ENCODE assay signal across 12 cellular contexts in genomic region chr2:72236445-72237067, GRCh38.
DNase-seq lines count a peak whose midpoint lies in the region; ATAC-seq and TF ChIP-seq lines count a peak whose summit lies in the region.
"Had no signal": no experiment of that assay in that cellular context is flagged by ENCODE, and none has a peak within 500 bp of the region (broad histone marks: within the 10 kb centered on the region; RNA-seq: fewer than 3 reads in every experiment).

No MANE protein-coding gene starts in this region.

- no peak for TF ChIP-seq POLR2A in IMR-90 (IDR thresholded peaks at IDR 0.05; ENCODE audit: low read depth, low read length)

- H3K18ac ChIP-seq in IMR-90 (ENCODE audit: low read depth, low read length) = 0 out of 2 replicates have a peak overlapping the region, but pooled peaks have one; percentile 51

- H3K4me1 ChIP-seq in IMR-90 (ENCODE audit: control insufficient read depth, insufficient read depth, low read length) = peaks cover 2% of the 10 kb centered on the region
- H3K4me1 ChIP-seq: lower lobe of right lung had no signal

- intact Hi-C loops in IMR-90 (cut with micrococcal nuclease) = no loop called here

- CTCF ChIA-PET in AG04450 (lab: Charles Lee) = no interaction called here
- CTCF ChIA-PET in IMR-90 (lab: Yijun Ruan, JAX) = no interaction called here
- CTCF ChIA-PET in T-cell (lab: Charles Lee) = no interaction called here

- H2BK5ac ChIP-seq in IMR-90 (ENCODE audit: low read depth, low read length, poor library complexity, severe bottlenecking) = no peak overlapping the region

- ATAC-seq in IMR-90 (ENCODE audit: low read depth) = peak; percentile 66
- ATAC-seq in T-helper 17 cell = no peak
- no peak for ATAC-seq in T-cell (replicated peaks in 1 of 4)
- ATAC-seq in GM18519 (IDR thresholded peaks at IDR 0.05; ENCODE audit: low FRiP score, unreplicated experiment) = no peak
- ATAC-seq: lower lobe of right lung, Panc1 had no signal

- no peak overlapping the region for H3K23ac ChIP-seq in IMR-90 (ENCODE audit: low read depth, low read length)

- H3K14ac ChIP-seq in IMR-90 (replicated peaks; ENCODE audit: low read depth, low read length) = no peak overlapping the region

- DNase-seq in AG04450 (ENCODE audit: low read depth, low spot score) = peak; percentile 13
- peak; percentile 75 for DNase-seq in IMR-90
- peak; percentile 84 to 87 for DNase-seq in cardiac fibroblast (ENCODE audit: low read depth in 2 of 2)
- DNase-seq in kidney epithelial cell (ENCODE audit: low read depth) = peak; percentile 21
- no peak for DNase-seq in T-helper 17 cell
- no peak for DNase-seq in activated CD4-positive, alpha-beta T cell treated with anti-CD3 and anti-CD28 coated beads for 1 hour
- DNase-seq in T-cell = no peak
- DNase-seq: activated B cell treated with CpG ODN at 0.5 μM for 24 hours, lower lobe of right lung, NCI-H2081 treated with DMSO at 0.1 percent for 48 hours had no signal

- POLR2A ChIA-PET in AG04450 (lab: Yijun Ruan, JAX) (no interaction called here), IMR-90 (lab: Charles Lee; ENCODE audit: unreplicated experiment) (interaction anchor here (0.7 kb wide), 1 partner anchor 159 kb away, joined by 3 read pairs; no protein-coding TSS in a partner anchor), T-cell (lab: Charles Lee) (no interaction called here)

- H4K91ac ChIP-seq in IMR-90 (ENCODE audit: insufficient read depth, low read depth, low read length) = no peak overlapping the region

- no peak overlapping the region for H2AFZ ChIP-seq in IMR-90 (replicated peaks; ENCODE audit: low read length, poor library complexity)

- no TSS peak for BruUV-seq in IMR-90 (replicated peaks; lab: Mats Ljungman, UMichigan)

- H3K4ac ChIP-seq in IMR-90 (ENCODE audit: low read depth, low read length) = no peak overlapping the region

- H3K27me3 Mint-ChIP-seq in T-helper 17 cell (no peaks in the 10 kb centered on the region), T-cell (no peaks in the 10 kb centered on the region)
- H3K27me3 Mint-ChIP-seq: activated B cell treated with CpG ODN at 0.5 μM for 24 hours had no signal

- H3K36me3 ChIP-seq in IMR-90 (ENCODE audit: control insufficient read depth, insufficient read depth, low read length) = no peaks in the 10 kb centered on the region
- H3K36me3 ChIP-seq in kidney epithelial cell (ENCODE audit: control insufficient read depth, insufficient read depth, low read length) = no peaks in the 10 kb centered on the region
- H3K36me3 ChIP-seq: lower lobe of right lung had no signal

- H3K4me2 ChIP-seq in IMR-90 (ENCODE audit: low read depth, low read length) = no peak overlapping the region; the same call in 1 of the 2 replicates

- no peak overlapping the region for H2BK15ac ChIP-seq in IMR-90 (ENCODE audit: low read depth, low read length)

- no peak overlapping the region for H2AK5ac ChIP-seq in IMR-90 (ENCODE audit: low read depth, low read length)

- peaks cover 3% of the 10 kb centered on the region; the same call in 1 of the 2 replicates for H3K9me1 ChIP-seq in IMR-90 (ENCODE audit: insufficient read depth, low read length)

- TF ChIP-seq RAD21 in IMR-90 (IDR thresholded peaks at IDR 0.05; ENCODE audit: low read length) = no peak

- WGBS in IMR-90 (ENCODE audit: extremely low coverage in 2 of 2, insufficient read length in 1 of 2), 2 experiments = no CpG with 5 or more reads among the region's 3 CpGs

- H3K9ac ChIP-seq in IMR-90 (ENCODE audit: low read depth, low read length) = no peak overlapping the region

- no peak overlapping the region for H3K4me3 ChIP-seq in AG04450 (ENCODE audit: low read depth, low read length)
- H3K4me3 ChIP-seq in IMR-90 (ENCODE audit: insufficient read depth, low read depth, low read length) = no peak overlapping the region
- no peak overlapping the region for H3K4me3 ChIP-seq in cardiac fibroblast (replicated peaks in 1 of 2; ENCODE audit: low read depth in 2 of 2, low read length in 2 of 2)
- H3K4me3 ChIP-seq in kidney epithelial cell (ENCODE audit: low read depth, low read length) = no peak overlapping the region
- H3K4me3 ChIP-seq: lower lobe of right lung had no signal

- no peak overlapping the region for H2AK9ac ChIP-seq in IMR-90 (replicated peaks; ENCODE audit: low read depth, low read length, poor library complexity)

- H3K56ac ChIP-seq in IMR-90 (ENCODE audit: extremely low read depth, insufficient read depth, low read length) = no peak overlapping the region

- dilution Hi-C loops in IMR-90 (cut with HindIII; ENCODE audit: low sequenced_read_pairs, unreplicated experiment) = no loop called here

- H3K27ac ChIP-seq in AG04450 (ENCODE audit: low read depth, low read length) (no peak overlapping the region), IMR-90 (ENCODE audit: insufficient read depth, low read length) (no peak overlapping the region; the same call in 1 of the 2 replicates)
- H3K27ac ChIP-seq: lower lobe of right lung had no signal

- H3K9me3 Mint-ChIP-seq in T-cell = no peaks in the 10 kb centered on the region

- H4K5ac ChIP-seq in IMR-90 (ENCODE audit: low read depth, low read length) = no peak overlapping the region

- H3K4me1 Mint-ChIP-seq in T-helper 17 cell = peaks cover 9% of the 10 kb centered on the region
- H3K4me1 Mint-ChIP-seq in T-cell = peaks cover 5 to 10% (median 5%) of the 10 kb centered on the region in 3 donors

- no peak overlapping the region for H4K8ac ChIP-seq in IMR-90 (ENCODE audit: low read depth in 2 of 2, low read length in 2 of 2)

- in situ Hi-C loops in IMR-90 (cut with MboI; ENCODE audit: low sequenced_read_pairs) = no loop called here

- H3K79me1 ChIP-seq in IMR-90 (ENCODE audit: low read depth in 1 of 2, low read length in 2 of 2) = no peaks in the 10 kb centered on the region; a peak in 1 of 4 replicates

- H3K27me3 ChIP-seq in AG04450 (ENCODE audit: control insufficient read depth, insufficient read depth, low read length) (no peaks in the 10 kb centered on the region), IMR-90 (ENCODE audit: control insufficient read depth, insufficient read depth, low read length) (no peaks in the 10 kb centered on the region), kidney epithelial cell (ENCODE audit: control insufficient read depth, insufficient read depth, low read length) (no peaks in the 10 kb centered on the region)

- H3K9me3 ChIP-seq in AG04450 (ENCODE audit: control insufficient read depth, insufficient read depth, low read length) = no peaks in the 10 kb centered on the region
- H3K9me3 ChIP-seq in IMR-90 (ENCODE audit: control insufficient read depth, insufficient read depth, low read length) = no peaks in the 10 kb centered on the region
- H3K9me3 ChIP-seq in T-helper 17 cell (ENCODE audit: control insufficient read depth, low read length, poor library complexity, severe bottlenecking) = no peaks in the 10 kb centered on the region
- H3K9me3 ChIP-seq: lower lobe of right lung had no signal

- no peak overlapping the region for H2BK20ac ChIP-seq in IMR-90 (ENCODE audit: low read depth, low read length)

- H3K27ac Mint-ChIP-seq in T-helper 17 cell (no peak overlapping the region), T-cell (no peak overlapping the region)
- H3K27ac Mint-ChIP-seq: activated B cell treated with CpG ODN at 0.5 μM for 24 hours had no signal

- TF ChIP-seq CTCF in AG04450 (IDR thresholded peaks at IDR 0.05; ENCODE audit: low read depth, low read length) = no peak
- TF ChIP-seq CTCF in IMR-90 (conservative IDR thresholded peaks at IDR 0.05; ENCODE audit: low read depth, low read length) = no peak
- TF ChIP-seq CTCF in cardiac fibroblast (IDR thresholded peaks at IDR 0.05; ENCODE audit: low read depth, low read length) = no peak
- TF ChIP-seq CTCF in kidney epithelial cell (IDR thresholded peaks at IDR 0.05; ENCODE audit: insufficient read depth, low read length, poor library complexity, severe bottlenecking) = no peak

- H3K4me3 Mint-ChIP-seq in T-helper 17 cell (no peak overlapping the region), T-cell (no peak overlapping the region)
- H3K4me3 Mint-ChIP-seq: activated B cell treated with CpG ODN at 0.5 μM for 24 hours had no signal

- no peaks in the 10 kb centered on the region for H4K20me1 ChIP-seq in IMR-90 (ENCODE audit: insufficient read depth, low read length)

- H2BK120ac ChIP-seq in IMR-90 (ENCODE audit: low read depth, low read length) = no peak overlapping the region

- H3K36me3 Mint-ChIP-seq in T-helper 17 cell (ENCODE audit: low read depth) = peaks cover 2% of the 10 kb centered on the region
- H3K36me3 Mint-ChIP-seq in T-cell = peaks cover 5% of the 10 kb centered on the region

TF ChIP-seq in IMR-90, 13 proteins besides CTCF, POLR2A, EP300 and RAD21:
- TF ChIP-seq USF2 (IDR thresholded peaks at IDR 0.05; ENCODE audit: low read depth, low read length) (no peak), FOS (IDR thresholded peaks at IDR 0.05; ENCODE audit: low read depth, low read length) (peak; percentile 42; the same call in 1 of the 2 replicates), ELK1 (IDR thresholded peaks at IDR 0.05; ENCODE audit: borderline replicate concordance, low read depth, low read length) (no peak), MAFK (IDR thresholded peaks at IDR 0.05; ENCODE audit: low read depth, low read length) (peak; percentile 61; the same call in 1 of the 2 replicates), NFE2L2 (IDR thresholded peaks at IDR 0.05; ENCODE audit: low read depth, low read length) (peak; percentile 67)

Comparison
In these comparisons a context has a peak if more than half of its experiments do, and no peak if none do; other contexts are left out.
1. DNase-seq: peak in AG04450 (single experiment), IMR-90 (single experiment), cardiac fibroblast (2 of 2) and kidney epithelial cell (single experiment); none in T-helper 17 cell (0 of 3), activated CD4-positive, alpha-beta T cell treated with anti-CD3 and anti-CD28 coated beads for 1 hour (single experiment) and T-cell (0 of 34).